In genomic region chr6:37126961-37127360, GRCh38 we compare ENCODE assay signal across 2 cellular contexts.
TF ChIP-seq lines count a peak whose summit lies in the region.

No MANE protein-coding gene starts in this region.

TF ChIP-seq in A549, 52 proteins besides CTCF, POLR2A, EP300 and RAD21 (continued from another document):
- no peak for TF ChIP-seq HMGXB4 (CRISPR knock-in tag; IDR thresholded peaks at IDR 0.05; ENCODE audit: borderline replicate concordance)
- TF ChIP-seq ESRRA (IDR thresholded peaks at IDR 0.05; ENCODE audit: borderline replicate concordance, low read length), result no peak
- no peak for TF ChIP-seq POLR2AphosphoS2 (conservative IDR thresholded peaks at IDR 0.05; ENCODE audit: low read length)
- TF ChIP-seq HOXB5 (CRISPR knock-in tag; IDR thresholded peaks at IDR 0.05), result no peak
- TF ChIP-seq RFX5 (IDR thresholded peaks at IDR 0.05), result no peak

TF ChIP-seq in IMR-90, 13 proteins besides CTCF, POLR2A, EP300 and RAD21 (continued from another document):
- TF ChIP-seq MAFK (IDR thresholded peaks at IDR 0.05; ENCODE audit: low read depth, low read length) (no peak), MXI1 (IDR thresholded peaks at IDR 0.05; ENCODE audit: borderline replicate concordance, low read depth, low read length) (no peak), RCOR1 (IDR thresholded peaks at IDR 0.05; ENCODE audit: insufficient replicate concordance, low read length) (no peak), ELK1 (IDR thresholded peaks at IDR 0.05; ENCODE audit: borderline replicate concordance, low read depth, low read length) (no peak), MAZ (IDR thresholded peaks at IDR 0.05; ENCODE audit: borderline replicate concordance, low read depth, low read length) (no peak), CEBPB (IDR thresholded peaks at IDR 0.05; ENCODE audit: low read depth, low read length) (no peak), FOS (IDR thresholded peaks at IDR 0.05; ENCODE audit: low read depth, low read length) (no peak), USF2 (IDR thresholded peaks at IDR 0.05; ENCODE audit: low read depth, low read length) (no peak), SMC3 (IDR thresholded peaks at IDR 0.05; ENCODE audit: low read depth, low read length) (no peak)
TF ChIP-seq in IMR-90: peak in this region for 0.
